8 cellular contexts compared by ENCODE assay signal in genomic region chr19:2061093-2061935, GRCh38. TPM values are rescaled to one million over a fixed set of nuclear protein-coding genes. Genes with fewer than 3 reads are reported as not detected.
DNase-seq lines count a peak whose midpoint lies in the region; ATAC-seq and TF ChIP-seq lines count a peak whose summit lies in the region.

No MANE protein-coding gene starts in this region.

- in situ Hi-C loops in GM13977 (cut with MboI; ENCODE audit: low pct_unique_long_range_greater_than_20kb, low sequenced_read_pairs, unreplicated experiment) = no loop called here

- peak overlapping the region; percentile 85 for H3K4me3 Mint-ChIP-seq in progenitor cell of endocrine pancreas (ENCODE audit: low read depth)

- ATAC-seq in HG02870 (IDR thresholded peaks at IDR 0.05; ENCODE audit: unreplicated experiment) = peak; percentile 79

- no peaks in the 10 kb centered on the region for H3K9me3 Mint-ChIP-seq in progenitor cell of endocrine pancreas (ENCODE audit: low read depth)

- no peak for TF ChIP-seq CTCF in GM13977 (IDR thresholded peaks at IDR 0.05; ENCODE audit: extremely low read depth, insufficient read depth, missing control alignments)
- no peak for TF ChIP-seq CTCF in left ventricle myocardium inferior (IDR thresholded peaks at IDR 0.05; ENCODE audit: borderline replicate concordance)
- TF ChIP-seq CTCF in progenitor cell of endocrine pancreas (IDR thresholded peaks at IDR 0.05; ENCODE audit: unreplicated experiment) = no peak

- H3K9me3 ChIP-seq in left ventricle myocardium inferior (replicated peaks) = no peaks in the 10 kb centered on the region

- intact Hi-C loops in left ventricle myocardium inferior (cut with micrococcal nuclease) = no loop called here

- H3K27ac ChIP-seq in left ventricle myocardium inferior (replicated peaks) = peak overlapping the region; percentile 100

- no peaks in the 10 kb centered on the region for H3K36me3 ChIP-seq in left ventricle myocardium inferior

- peak overlapping the region; percentile 98 for H3K27ac Mint-ChIP-seq in progenitor cell of endocrine pancreas

- H3K27me3 ChIP-seq in left ventricle myocardium inferior (ENCODE audit: low read depth) = no peaks in the 10 kb centered on the region

- H3K4me1 Mint-ChIP-seq in progenitor cell of endocrine pancreas (ENCODE audit: low read depth) = peaks cover 23% of the 10 kb centered on the region

- no peaks in the 10 kb centered on the region for H3K27me3 Mint-ChIP-seq in progenitor cell of endocrine pancreas

- peaks cover 80% of the 10 kb centered on the region for H3K4me1 ChIP-seq in left ventricle myocardium inferior

- DNase-seq in GM13977 (ENCODE audit: low spot score) (peak; percentile 99), NCI-H146 treated with DMSO at 0.1 percent for 48 hours (lab: John Stamatoyannopoulos, UW; ENCODE audit: unreplicated experiment) (peak; percentile 89), T-helper 1 cell (peak; percentile 99 to 100 (median 99)), amniotic stem cell (lab: John Stamatoyannopoulos, UW) (peak; percentile 96), left ventricle myocardium inferior (peak; percentile 99), progenitor cell of endocrine pancreas (ENCODE audit: low spot score, unreplicated experiment) (peak; percentile 97), ureter (ENCODE audit: low spot score) (peak; percentile 99)

- no peaks in the 10 kb centered on the region for H3K36me3 Mint-ChIP-seq in progenitor cell of endocrine pancreas (ENCODE audit: insufficient read depth)

- H3K4me3 ChIP-seq in left ventricle myocardium inferior = peak overlapping the region; percentile 75

RNA-seq across cellular contexts. Expression of gene MKNK2, which starts 10.3 kb away (rescaled TPM):
- total RNA-seq in left ventricle myocardium inferior (200 TPM), progenitor cell of endocrine pancreas (145 and 163 TPM in 2 replicates), ureter (151 TPM)

RNA-seq across cellular contexts. Expression of gene MOB3A, which starts 34.8 kb away (rescaled TPM):
- total RNA-seq in left ventricle myocardium inferior (16.1 TPM), progenitor cell of endocrine pancreas (33.2 and 38.5 TPM in 2 replicates), ureter (51.0 TPM)

RNA-seq across cellular contexts. Expression of gene IZUMO4, which starts 35.4 kb away (rescaled TPM):
- total RNA-seq in left ventricle myocardium inferior (2.8 TPM), progenitor cell of endocrine pancreas (15.9 and 16.5 TPM in 2 replicates), ureter (5.9 TPM)

RNA-seq across cellular contexts. Expression of gene BTBD2, which starts 45.8 kb away (rescaled TPM):
- total RNA-seq in left ventricle myocardium inferior = 53.4 TPM
- total RNA-seq in progenitor cell of endocrine pancreas = 115 and 125 TPM in 2 replicates
- total RNA-seq in ureter = 102 TPM

Comparison
In these comparisons a context has a peak if more than half of its experiments do, and no peak if none do; other contexts are left out.
1. Peak in every context shown above with its lines: DNase-seq, ATAC-seq, H3K4me3 ChIP-seq and H3K27ac ChIP-seq.